16 cellular contexts compared by ENCODE assay signal in genomic region chr7:1078519-1078918, GRCh38. TPM values are rescaled to one million over a fixed set of nuclear protein-coding genes. Genes with fewer than 3 reads are reported as not detected.
DNase-seq lines count a peak whose midpoint lies in the region; ATAC-seq and TF ChIP-seq lines count a peak whose summit lies in the region.
"Had no signal": no experiment of that assay in that cellular context is flagged by ENCODE, and none has a peak within 500 bp of the region (broad histone marks: within the 10 kb centered on the region; RNA-seq: fewer than 3 reads in every experiment).

No MANE protein-coding gene starts in this region.

- H3K27me3 ChIP-seq in adrenal gland = no peaks in the 10 kb centered on the region
- H3K27me3 ChIP-seq in left lung = no peaks in the 10 kb centered on the region
- no peaks in the 10 kb centered on the region for H3K27me3 ChIP-seq in neuronal stem cell (ENCODE audit: control insufficient read depth in 3 of 3, insufficient read depth in 3 of 3, low read depth in 1 of 3, low read length in 3 of 3)
- H3K27me3 ChIP-seq in upper lobe of right lung = no peaks in the 10 kb centered on the region
- no peaks in the 10 kb centered on the region for H3K27me3 ChIP-seq in mesenchymal stem cell (ENCODE audit: control insufficient read depth in 1 of 2, insufficient read depth in 1 of 2, low read length in 2 of 2)
- H3K27me3 ChIP-seq: BE2C had no signal

- H3K4ac ChIP-seq in neuronal stem cell (ENCODE audit: low read length) (no peak overlapping the region), mesenchymal stem cell (ENCODE audit: low read depth in 1 of 2, low read length in 2 of 2) (no peak overlapping the region)

- H4K91ac ChIP-seq in neuronal stem cell (ENCODE audit: low read depth, low read length, poor library complexity) = no peak overlapping the region
- H4K91ac ChIP-seq in mesenchymal stem cell (ENCODE audit: low read length) = no peak overlapping the region

- peaks cover 24 to 26% of the 10 kb centered on the region in 2 donors for H3K4me1 ChIP-seq in adrenal gland (replicated peaks in 1 of 2)
- H3K4me1 ChIP-seq in left lung = peaks cover 0 to 10% of the 10 kb centered on the region in 2 donors
- H3K4me1 ChIP-seq in neuronal stem cell (ENCODE audit: control insufficient read depth in 2 of 2, insufficient read depth in 1 of 2, low read depth in 1 of 2, low read length in 2 of 2) = peaks cover 24 to 26% of the 10 kb centered on the region in 2 donors
- no peaks in the 10 kb centered on the region for H3K4me1 ChIP-seq in upper lobe of right lung
- peaks cover 20% of the 10 kb centered on the region for H3K4me1 ChIP-seq in mesenchymal stem cell (ENCODE audit: control insufficient read depth, insufficient read depth, low read depth, low read length)
- H3K4me1 ChIP-seq: A549, Caco-2, HAP-1 had no signal

- peak overlapping the region; percentile 58 for H3K18ac ChIP-seq in neuronal stem cell (ENCODE audit: low read length)
- no peak overlapping the region for H3K18ac ChIP-seq in mesenchymal stem cell (ENCODE audit: low read depth in 1 of 2, low read length in 2 of 2)

- TF ChIP-seq POLR2A in adrenal gland (IDR thresholded peaks at IDR 0.05) = no peak

- H3K27ac ChIP-seq in adrenal gland = peak overlapping the region in 3 of 5 donors; percentile 82 to 86 (median 83)
- peak overlapping the region; percentile 59 to 67 for H3K27ac ChIP-seq in left lung
- no peak overlapping the region for H3K27ac ChIP-seq in neuronal stem cell (replicated peaks; ENCODE audit: low read length)
- peak overlapping the region; percentile 65 for H3K27ac ChIP-seq in upper lobe of right lung
- no peak overlapping the region for H3K27ac ChIP-seq in mesenchymal stem cell (ENCODE audit: low read length, poor library complexity, severe bottlenecking)
- H3K27ac ChIP-seq: A549 had no signal

- H3K9ac ChIP-seq in neuronal stem cell (ENCODE audit: low read depth, low read length, poor library complexity) (peak overlapping the region; percentile 9), mesenchymal stem cell (ENCODE audit: low read length) (no peak overlapping the region)

- H2BK12ac ChIP-seq in neuronal stem cell (ENCODE audit: low read length) = no peak overlapping the region
- H2BK12ac ChIP-seq in mesenchymal stem cell (ENCODE audit: low read length in 2 of 2) = no peak overlapping the region

- H2BK120ac ChIP-seq in neuronal stem cell (ENCODE audit: low read depth, low read length) (no peak overlapping the region), mesenchymal stem cell (ENCODE audit: low read depth, low read length) (no peak overlapping the region)

- H2AFZ ChIP-seq in neuronal stem cell (ENCODE audit: low read length) (no peak overlapping the region), mesenchymal stem cell (ENCODE audit: low read depth, low read length) (no peak overlapping the region)

- H3K23ac ChIP-seq in neuronal stem cell (ENCODE audit: low read depth, low read length, poor library complexity) (no peak overlapping the region), mesenchymal stem cell (ENCODE audit: low read length in 2 of 2) (no peak overlapping the region)

- ATAC-seq in left lung (no peak), upper lobe of right lung (no peak), HG02571 (IDR thresholded peaks at IDR 0.05; ENCODE audit: unreplicated experiment) (no peak)
- ATAC-seq: A549, K562 had no signal

- H4K8ac ChIP-seq in neuronal stem cell (ENCODE audit: low read depth, low read length) = no peak overlapping the region
- H4K8ac ChIP-seq in mesenchymal stem cell (ENCODE audit: low read length) = no peak overlapping the region

- DNase-seq in adrenal gland (no peak), left lung (no peak), neuronal stem cell (ENCODE audit: low spot score) (no peak), upper lobe of right lung (no peak), mesenchymal stem cell (no peak)
- no peak for DNase-seq in activated CD8-positive, alpha-beta memory T cell treated with anti-CD3 and anti-CD28 coated beads, Interleukin-2, amount 50 U/mL, for 48 hours
- DNase-seq: BE2C; Caco-2; CD8-positive, alpha-beta memory T cell; DND-41; GDM1; GOT3 had no signal

- intact Hi-C loops in adrenal gland (cut with DNase I) (no loop called here), left lung (cut with DNase I) (no loop called here), upper lobe of right lung (cut with DNase I) (no loop called here)

- H3K4me3 ChIP-seq in adrenal gland (no peak overlapping the region), left lung (no peak overlapping the region), neuronal stem cell (ENCODE audit: low read length in 2 of 2) (no peak overlapping the region), upper lobe of right lung (no peak overlapping the region), mesenchymal stem cell (ENCODE audit: insufficient read depth in 1 of 2, low read depth in 1 of 2, low read length in 2 of 2) (no peak overlapping the region)
- H3K4me3 ChIP-seq: A549, HAP-1, K562 had no signal

- TF ChIP-seq CTCF in adrenal gland (IDR thresholded peaks at IDR 0.05) = no peak
- no peak for TF ChIP-seq CTCF in left lung (IDR thresholded peaks at IDR 0.05)
- no peak for TF ChIP-seq CTCF in upper lobe of right lung (IDR thresholded peaks at IDR 0.05)

- H3K4me2 ChIP-seq in neuronal stem cell (ENCODE audit: insufficient read depth, low read length, poor library complexity, severe bottlenecking) (no peak overlapping the region), mesenchymal stem cell (ENCODE audit: low read length, poor library complexity, severe bottlenecking) (no peak overlapping the region)
- H3K4me2 ChIP-seq: A549 had no signal

- no peak overlapping the region for H2BK15ac ChIP-seq in neuronal stem cell (ENCODE audit: low read length)
- no peak overlapping the region for H2BK15ac ChIP-seq in mesenchymal stem cell (ENCODE audit: low read depth, poor library complexity, severe bottlenecking)

- H2AK5ac ChIP-seq in neuronal stem cell (ENCODE audit: low read depth, low read length) (no peak overlapping the region), mesenchymal stem cell (ENCODE audit: low read length, severe bottlenecking) (no peak overlapping the region)

- H3K14ac ChIP-seq in neuronal stem cell (ENCODE audit: low read length) (no peak overlapping the region), mesenchymal stem cell (ENCODE audit: low read length in 2 of 2) (no peak overlapping the region)

- no peaks in the 10 kb centered on the region for H3K36me3 ChIP-seq in adrenal gland (replicated peaks in 1 of 2)
- H3K36me3 ChIP-seq in left lung = no peaks in the 10 kb centered on the region
- no peaks in the 10 kb centered on the region for H3K36me3 ChIP-seq in neuronal stem cell (replicated peaks in 1 of 2; ENCODE audit: control insufficient read depth in 2 of 2, insufficient read depth in 2 of 2, low read length in 2 of 2)
- H3K36me3 ChIP-seq in upper lobe of right lung = no peaks in the 10 kb centered on the region
- peaks cover 0 to 28% of the 10 kb centered on the region in 2 experiments for H3K36me3 ChIP-seq in mesenchymal stem cell (ENCODE audit: control insufficient read depth in 1 of 2, insufficient read depth in 2 of 2, low read depth in 1 of 2, low read length in 2 of 2)
- H3K36me3 ChIP-seq: BE2C, HAP-1 had no signal

- WGBS in adrenal gland, 4 donors = 91 to 95% (median 91%) methylated on average over 10 to 11 of the region's 11 CpGs; no CpG with 5 or more reads in 1 of the 4 donors
- WGBS in neuronal stem cell (ENCODE audit: extremely low coverage in 2 of 2, insufficient read length in 2 of 2, insufficient replicate concordance in 1 of 2), 2 donors = no CpG with 5 or more reads among the region's 11 CpGs
- 92% methylated on average over 11 of the region's 11 CpGs for WGBS in mesenchymal stem cell

- H3K9me3 ChIP-seq in adrenal gland (replicated peaks in 1 of 3) = no peaks in the 10 kb centered on the region
- H3K9me3 ChIP-seq in left lung = no peaks in the 10 kb centered on the region
- no peaks in the 10 kb centered on the region for H3K9me3 ChIP-seq in neuronal stem cell (replicated peaks in 1 of 2; ENCODE audit: control insufficient read depth in 2 of 2, insufficient read depth in 1 of 2, low read depth in 1 of 2, low read length in 2 of 2)
- H3K9me3 ChIP-seq in upper lobe of right lung = no peaks in the 10 kb centered on the region
- no peaks in the 10 kb centered on the region for H3K9me3 ChIP-seq in mesenchymal stem cell (ENCODE audit: control insufficient read depth, low read length)
- H3K9me3 ChIP-seq: A549, BE2C, Caco-2, HAP-1 had no signal

- H2BK5ac ChIP-seq in neuronal stem cell (ENCODE audit: low read length) = no peak overlapping the region
- H2BK5ac ChIP-seq in mesenchymal stem cell (ENCODE audit: low read depth, low read length, poor library complexity, severe bottlenecking) = no peak overlapping the region

- H3K79me1 ChIP-seq in neuronal stem cell (ENCODE audit: low read depth, low read length) (peaks cover 6% of the 10 kb centered on the region), mesenchymal stem cell (replicated peaks; ENCODE audit: low read length, poor library complexity, severe bottlenecking) (peaks cover 55% of the 10 kb centered on the region)

RNA-seq across cellular contexts. Expression of gene GPER1, which starts 9.4 kb away (rescaled TPM):
- total RNA-seq in adrenal gland = 10 to 100 TPM in 6 of 8 donors, 1 to 10 TPM in 2; 3.5 to 44.1 (median 22.5) TPM
- 10 to 100 TPM in 1 of 3 donors, 1 to 10 TPM in 2; 1.9 to 22.4 (median 9.1) TPM for polyA plus RNA-seq in adrenal gland
- total RNA-seq in left lung = 10 to 100 TPM in 1 of 2 donors, 1 to 10 TPM in 1; 8.1 to 11.6 TPM
- 0.63 TPM for polyA plus RNA-seq in neuronal stem cell (2013, experiment 1 of 2)
- polyA plus RNA-seq in neuronal stem cell (2013, experiment 2 of 2) = 0.66 TPM
- total RNA-seq in upper lobe of right lung = 11.1 TPM
- 3.9 TPM for polyA plus RNA-seq in mesenchymal stem cell (2013, experiment 1 of 2)
- polyA plus RNA-seq in mesenchymal stem cell (2013, experiment 2 of 2) = 4.0 TPM
- total RNA-seq: CD8-positive, alpha-beta memory T cell had no signal

RNA-seq across cellular contexts. Expression of gene GPR146, which starts 34.2 kb away (rescaled TPM):
- total RNA-seq in adrenal gland (10 to 100 TPM in 4 of 8 donors, 1 to 10 TPM in 4; 2.8 to 17.3 (median 9.9) TPM), left lung (10 to 100 TPM; 16.7 to 18.9 TPM), upper lobe of right lung (40.0 TPM)
- polyA plus RNA-seq in adrenal gland = 10 to 100 TPM in 1 of 3 donors, 1 to 10 TPM in 1, under 1 TPM in 1; 0.90 to 14.2 (median 7.9) TPM
- 1.7 TPM for polyA plus RNA-seq in neuronal stem cell (2013, experiment 1 of 2)
- polyA plus RNA-seq in neuronal stem cell (2013, experiment 2 of 2) = 1.5 TPM
- 0.36 TPM for polyA plus RNA-seq in mesenchymal stem cell (2013, experiment 1 of 2)
- 0.40 TPM for polyA plus RNA-seq in mesenchymal stem cell (2013, experiment 2 of 2)

Comparison
In these comparisons a context has a peak if more than half of its experiments do, and no peak if none do; other contexts are left out.
1. H3K27ac ChIP-seq: peak in adrenal gland (3 of 5), left lung (2 of 2) and upper lobe of right lung (single experiment); none in neuronal stem cell (single experiment) and mesenchymal stem cell (single experiment).